In genomic region chr9:135282001-135282731, GRCh38 we compare ENCODE assay signal across 8 cellular contexts.
A peak's percentile ranks its signal among the peaks of the same experiment; 100 is the strongest.
DNase-seq lines count a peak whose midpoint lies in the region; ATAC-seq and TF ChIP-seq lines count a peak whose summit lies in the region.

No MANE protein-coding gene starts in this region.

- no peak overlapping the region for H3K9ac ChIP-seq in mesenchymal stem cell (ENCODE audit: low read length)

- H3K4me2 ChIP-seq in mesenchymal stem cell (ENCODE audit: low read length, poor library complexity, severe bottlenecking), result no peak overlapping the region

- H3K4me1 ChIP-seq in mesenchymal stem cell (ENCODE audit: control insufficient read depth, insufficient read depth, low read depth, low read length), result peaks cover 2% of the 10 kb centered on the region

- H3K36me3 ChIP-seq in GM06990 (ENCODE audit: control insufficient read depth, insufficient read depth, low read length), result no peaks in the 10 kb centered on the region
- H3K36me3 ChIP-seq in mesenchymal stem cell (ENCODE audit: control insufficient read depth in 1 of 2, insufficient read depth in 2 of 2, low read depth in 1 of 2, low read length in 2 of 2), result no peaks in the 10 kb centered on the region

- no peaks in the 10 kb centered on the region for H3K9me3 ChIP-seq in mesenchymal stem cell (ENCODE audit: control insufficient read depth, low read length)

- DNase-seq in GM06990 (ENCODE audit: extremely low read depth, insufficient read length) (peak; percentile 28), NCI-H2107 (lab: John Stamatoyannopoulos, UW) (peak; percentile 74), caudate nucleus (lab: John Stamatoyannopoulos, UW) (peak in 51 of 61 donors; percentile 15 to 87 (median 52)), occipital lobe (lab: John Stamatoyannopoulos, UW) (peak; percentile 57), mesenchymal stem cell (no peak), GOT3 (lab: John Stamatoyannopoulos, UW) (no peak)
- no peak for DNase-seq in activated CD4-positive, CD25-positive, alpha-beta regulatory T cell treated with anti-CD3 and anti-CD28 coated beads, Interleukin-2, amount 50 U/mL, for 72 hours

- no peaks in the 10 kb centered on the region for H3K79me1 ChIP-seq in mesenchymal stem cell (replicated peaks; ENCODE audit: low read length, poor library complexity, severe bottlenecking)

- no peak overlapping the region for H4K8ac ChIP-seq in mesenchymal stem cell (ENCODE audit: low read length)

- H4K91ac ChIP-seq in mesenchymal stem cell (ENCODE audit: low read length), result no peak overlapping the region

- 78% methylated on average over 18 of the region's 18 CpGs for WGBS in mesenchymal stem cell

- H2BK12ac ChIP-seq in mesenchymal stem cell (ENCODE audit: low read length in 2 of 2), result no peak overlapping the region

- ATAC-seq in GM18519 (IDR thresholded peaks at IDR 0.05; ENCODE audit: low FRiP score, unreplicated experiment), result no peak

- H3K27me3 ChIP-seq in GM06990 (replicated peaks; ENCODE audit: control insufficient read depth, insufficient read depth, low read length), result no peaks in the 10 kb centered on the region; the same call in 1 of the 2 replicates
- H3K27me3 ChIP-seq in mesenchymal stem cell (ENCODE audit: control insufficient read depth in 1 of 2, insufficient read depth in 1 of 2, low read length in 2 of 2), result peaks cover 0 to 64% of the 10 kb centered on the region in 2 experiments

- no peak overlapping the region for H2BK5ac ChIP-seq in mesenchymal stem cell (ENCODE audit: low read depth, low read length, poor library complexity, severe bottlenecking)

- no peak overlapping the region for H3K4ac ChIP-seq in mesenchymal stem cell (ENCODE audit: low read depth in 1 of 2, low read length in 2 of 2)

- no peak overlapping the region for H2BK120ac ChIP-seq in mesenchymal stem cell (ENCODE audit: low read depth, low read length)

- no peak overlapping the region for H3K27ac ChIP-seq in caudate nucleus (ENCODE audit: low read depth, low read length)
- no peak overlapping the region for H3K27ac ChIP-seq in mesenchymal stem cell (ENCODE audit: low read length, poor library complexity, severe bottlenecking)

- H2AK5ac ChIP-seq in mesenchymal stem cell (ENCODE audit: low read length, severe bottlenecking), result no peak overlapping the region

- no peak overlapping the region for H3K18ac ChIP-seq in mesenchymal stem cell (ENCODE audit: low read depth in 1 of 2, low read length in 2 of 2)

- no peak overlapping the region for H3K23ac ChIP-seq in mesenchymal stem cell (ENCODE audit: low read length in 2 of 2)

- no peak for TF ChIP-seq CTCF in GM06990 (IDR thresholded peaks at IDR 0.05; ENCODE audit: insufficient read depth, low read length, poor library complexity, severe bottlenecking)

- H3K4me3 ChIP-seq in GM06990 (replicated peaks; ENCODE audit: low read depth, low read length) (no peak overlapping the region), mesenchymal stem cell (ENCODE audit: insufficient read depth in 1 of 2, low read depth in 1 of 2, low read length in 2 of 2) (no peak overlapping the region)

- no peak overlapping the region for H2AFZ ChIP-seq in mesenchymal stem cell (ENCODE audit: low read depth, low read length)

- H2BK15ac ChIP-seq in mesenchymal stem cell (ENCODE audit: low read depth, poor library complexity, severe bottlenecking), result no peak overlapping the region

- H3K14ac ChIP-seq in mesenchymal stem cell (ENCODE audit: low read length in 2 of 2), result no peak overlapping the region

Comparison
In these comparisons a context has a peak if more than half of its experiments do, and no peak if none do; other contexts are left out.
1. DNase-seq: peak in GM06990 (single experiment), NCI-H2107 (single experiment), caudate nucleus (51 of 61) and occipital lobe (single experiment); none in activated CD4-positive, CD25-positive, alpha-beta regulatory T cell treated with anti-CD3 and anti-CD28 coated beads, Interleukin-2, amount 50 U/mL, for 72 hours (single experiment), mesenchymal stem cell (single experiment) and GOT3 (single experiment).